10 cellular contexts compared by ENCODE assay signal in the genomic region with DNA sequence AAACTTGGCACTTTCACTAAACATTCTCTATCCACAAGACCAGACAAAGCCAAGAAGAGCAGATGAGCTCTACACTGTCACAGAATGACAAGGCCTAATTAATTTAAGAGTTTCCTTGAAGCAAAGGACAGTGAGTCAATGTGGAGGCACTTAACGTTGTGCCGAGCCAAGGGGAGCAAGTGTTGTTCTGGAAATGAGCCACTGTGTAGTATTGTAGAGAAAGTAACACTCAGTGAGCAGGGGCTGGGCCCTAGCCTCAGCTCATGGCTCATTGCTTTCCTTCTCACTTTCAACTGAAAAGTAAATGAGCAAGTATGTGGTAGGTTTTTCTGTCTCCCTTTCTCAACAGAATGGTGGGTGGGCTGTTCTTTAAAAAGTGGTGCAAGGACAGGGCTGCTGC. TPM values are rescaled to one million over a fixed set of nuclear protein-coding genes. Genes with fewer than 3 reads are reported as not detected.
DNase-seq lines count a peak whose midpoint lies in the region; ATAC-seq, FAIRE-seq and TF ChIP-seq lines count a peak whose summit lies in the region.
"Had no signal": no experiment of that assay in that cellular context is flagged by ENCODE, and none has a peak within 500 bp of the region (broad histone marks: within the 10 kb centered on the region; RNA-seq: fewer than 3 reads in every experiment).

No MANE protein-coding gene starts in this region.

- intact Hi-C loops in ascending aorta (cut with DNase I) (no loop called here), lower leg skin (cut with DNase I; ENCODE audit: low total_unique reads) (no loop called here)

- H3K4me3 ChIP-seq in ascending aorta (no peak overlapping the region), lower leg skin (ENCODE audit: low read depth, poor library complexity, severe bottlenecking) (no peak overlapping the region)
- H3K4me3 ChIP-seq: stomach had no signal

- DNase-seq in GM18507 (ENCODE audit: extremely low spot score, insufficient read length, low read depth) (no peak), foreskin keratinocyte (peak in 1 of 2 donors; percentile 28), ascending aorta (ENCODE audit: low spot score in 2 of 2) (no peak), HPDE6-E6E7 (ENCODE audit: extremely low spot score) (no peak), lower leg skin (ENCODE audit: low spot score in 2 of 2) (no peak), glomerular visceral epithelial cell (ENCODE audit: extremely low spot score) (no peak)
- DNase-seq: NCI-H526, stomach had no signal

- TF ChIP-seq CTCF in foreskin keratinocyte (conservative IDR thresholded peaks at IDR 0.05) = no peak
- no peak for TF ChIP-seq CTCF in ascending aorta (IDR thresholded peaks at IDR 0.05)
- TF ChIP-seq CTCF in lower leg skin (IDR thresholded peaks at IDR 0.05) = no peak

- H3K27ac ChIP-seq in foreskin keratinocyte = no peak overlapping the region
- no peak overlapping the region for H3K27ac ChIP-seq in ascending aorta
- H3K27ac ChIP-seq: stomach had no signal

- FAIRE-seq in GM18507 (lab: Jason Lieb, UNC) = peak; percentile 84

- H3K36me3 ChIP-seq in ascending aorta = no peaks in the 10 kb centered on the region
- H3K36me3 ChIP-seq: stomach had no signal

- H3K27me3 ChIP-seq in foreskin keratinocyte = no peaks in the 10 kb centered on the region
- no peaks in the 10 kb centered on the region for H3K27me3 ChIP-seq in ascending aorta
- H3K27me3 ChIP-seq: stomach had no signal

- H3K4me1 ChIP-seq in foreskin keratinocyte (peaks cover 10% of the 10 kb centered on the region), ascending aorta (peaks cover 0 to 13% of the 10 kb centered on the region in 2 donors)

- 18 to 30% methylated on average over 2 of the region's 2 CpGs for WGBS in lower leg skin, 2 donors

- peak; percentile 78 for ATAC-seq in GM19467 (IDR thresholded peaks at IDR 0.05; ENCODE audit: unreplicated experiment)
- peak; percentile 61 for ATAC-seq in HG03103 (IDR thresholded peaks at IDR 0.05; ENCODE audit: low read depth, unreplicated experiment)
- peak; percentile 77 for ATAC-seq in foreskin keratinocyte

- TF ChIP-seq POLR2A in lower leg skin (IDR thresholded peaks at IDR 0.05) = no peak

- no peaks in the 10 kb centered on the region for H3K9me3 ChIP-seq in ascending aorta
- H3K9me3 ChIP-seq: stomach had no signal

RNA-seq across cellular contexts. Expression of a gene that starts 11.7 kb away (rescaled TPM):
- total RNA-seq in foreskin keratinocyte (70.3 and 80.8 TPM in 2 replicates), ascending aorta (36.7 TPM), lower leg skin (10 to 100 TPM; 12.3 to 16.3 (median 15.0) TPM)
- 34.5 and 35.5 TPM in 2 replicates for polyA plus RNA-seq in foreskin keratinocyte
